Comparison of ENCODE assay signal across 5 cellular contexts in genomic region chr9:35748239-35748857, GRCh38. TPM values are rescaled to one million over a fixed set of nuclear protein-coding genes. Genes with fewer than 3 reads are reported as not detected.
DNase-seq lines count a peak whose midpoint lies in the region; TF ChIP-seq lines count a peak whose summit lies in the region.

No MANE protein-coding gene starts in this region.

- H2AFZ ChIP-seq in neural progenitor cell (replicated peaks): peak overlapping the region; percentile 97

- POLR2A ChIA-PET in HEK293T (lab: Yijun Ruan, JAX): interaction anchor here (0.8 to 3.3 kb wide), 10 partner anchors 9 to 134 kb away, joined by 3 to 20 read pairs (median 4); partner anchors contain the start of genes ARHGEF39, CREB3, HINT2 and TLN1

- H3K79me2 ChIP-seq in neural progenitor cell (ENCODE audit: low read depth): peaks cover 64% of the 10 kb centered on the region

- peak overlapping the region; percentile 98 for H3K4me2 ChIP-seq in neural progenitor cell

- intact Hi-C loops in breast epithelium (cut with DNase I; ENCODE audit: low total_unique reads): no loop called here

- H3K9me3 Mint-ChIP-seq in IgD-negative memory B cell (no peaks in the 10 kb centered on the region), neural progenitor cell (no peaks in the 10 kb centered on the region)

- no peak for TF ChIP-seq CTCF in breast epithelium (IDR thresholded peaks at IDR 0.05)
- no peak for TF ChIP-seq CTCF in neural progenitor cell (IDR thresholded peaks at IDR 0.05)

- H3K9me3 ChIP-seq in breast epithelium: no peaks in the 10 kb centered on the region
- H3K9me3 ChIP-seq in neural progenitor cell (ENCODE audit: low read depth): no peaks in the 10 kb centered on the region

- TF ChIP-seq POLR2A in breast epithelium (IDR thresholded peaks at IDR 0.05): no peak

- H3K36me3 Mint-ChIP-seq in IgD-negative memory B cell: peaks cover 3% of the 10 kb centered on the region
- H3K36me3 Mint-ChIP-seq in neural progenitor cell: peaks cover 28% of the 10 kb centered on the region

- CTCF ChIA-PET in HEK293T (lab: Yijun Ruan, JAX): interaction anchor here (1.0 to 1.8 kb wide), 3 partner anchors 12 to 145 kb away, joined by 3 to 5 read pairs (median 4); partner anchors contain the start of genes CREB3 and TLN1

- peaks cover 6 to 29% of the 10 kb centered on the region in 2 donors for H3K4me1 ChIP-seq in breast epithelium
- peaks cover 21% of the 10 kb centered on the region for H3K4me1 ChIP-seq in neural progenitor cell

- DNase-seq in breast epithelium (ENCODE audit: low spot score in 2 of 2) (no peak), neural progenitor cell (ENCODE audit: low spot score) (no peak), HEK293T (ENCODE audit: extremely low spot score) (no peak), NCI-H1694 (lab: John Stamatoyannopoulos, UW) (no peak)

- H3K9ac ChIP-seq in neural progenitor cell: peak overlapping the region; percentile 70

- H3K27ac Mint-ChIP-seq in IgD-negative memory B cell: peak overlapping the region; percentile 76 to 98 (median 82)
- peak overlapping the region; percentile 53 for H3K27ac Mint-ChIP-seq in neural progenitor cell

- H3K4me3 Mint-ChIP-seq in IgD-negative memory B cell: peak overlapping the region; percentile 90 to 97 (median 94)
- peak overlapping the region; percentile 94 for H3K4me3 Mint-ChIP-seq in neural progenitor cell

- H3K36me3 ChIP-seq in breast epithelium (no peaks in the 10 kb centered on the region), neural progenitor cell (no peaks in the 10 kb centered on the region)

- peaks cover 10% of the 10 kb centered on the region for H3F3A ChIP-seq in neural progenitor cell (ENCODE audit: low read depth)

- peak overlapping the region; percentile 93 to 95 for H3K27ac ChIP-seq in breast epithelium
- peak overlapping the region; percentile 18 for H3K27ac ChIP-seq in neural progenitor cell

- H3K4me3 ChIP-seq in breast epithelium: peak overlapping the region; percentile 80 to 98 (median 87)
- H3K4me3 ChIP-seq in neural progenitor cell: peak overlapping the region; percentile 75

- H4K20me1 ChIP-seq in neural progenitor cell (ENCODE audit: low read depth): peaks cover 48% of the 10 kb centered on the region

- H3K27me3 Mint-ChIP-seq in IgD-negative memory B cell: no peaks in the 10 kb centered on the region
- peaks cover 3% of the 10 kb centered on the region for H3K27me3 Mint-ChIP-seq in neural progenitor cell (ENCODE audit: insufficient read depth, low read depth)

- H3K27me3 ChIP-seq in breast epithelium: no peaks in the 10 kb centered on the region
- H3K27me3 ChIP-seq in neural progenitor cell: no peaks in the 10 kb centered on the region

- H3K4me1 Mint-ChIP-seq in IgD-negative memory B cell (peaks cover 40 to 47% (median 43%) of the 10 kb centered on the region in 3 donors), neural progenitor cell (peaks cover 30% of the 10 kb centered on the region)

TF ChIP-seq in HEK293T, 16 proteins besides CTCF, POLR2A, EP300 and RAD21:
- TF ChIP-seq FOXA1 (IDR thresholded peaks at IDR 0.05): no peak
- no peak for TF ChIP-seq ZNF384 (IDR thresholded peaks at IDR 0.05)
- no peak for TF ChIP-seq ELF4 (IDR thresholded peaks at IDR 0.05)
- TF ChIP-seq SP1 (IDR thresholded peaks at IDR 0.05): no peak
- TF ChIP-seq SUZ12 (IDR thresholded peaks at IDR 0.05): no peak
- TF ChIP-seq FOXM1 (IDR thresholded peaks at IDR 0.05; ENCODE audit: borderline replicate concordance): no peak
- no peak for TF ChIP-seq TARDBP (IDR thresholded peaks at IDR 0.05)
- TF ChIP-seq NFRKB (IDR thresholded peaks at IDR 0.05): no peak
TF ChIP-seq in HEK293T: peak in this region for 0.

RNA-seq across cellular contexts. Expression of gene GBA2, which starts 0.7 kb away (rescaled TPM):
- polyA plus RNA-seq in IgD-negative memory B cell: 34.6 TPM
- 10 to 100 TPM; 44.5 to 63.8 (median 57.0) TPM for total RNA-seq in breast epithelium
- total RNA-seq in neural progenitor cell (ENCODE audit: low replicate concordance): 44.8 and 74.5 TPM in 2 replicates

RNA-seq across cellular contexts. Expression of gene RGP1, which starts 0.7 kb away (rescaled TPM):
- polyA plus RNA-seq in IgD-negative memory B cell: 7.2 TPM
- 10 to 100 TPM; 16.7 to 20.1 (median 17.4) TPM for total RNA-seq in breast epithelium
- 11.2 and 20.1 TPM in 2 replicates for total RNA-seq in neural progenitor cell (ENCODE audit: low replicate concordance)

RNA-seq across cellular contexts. Expression of gene MSMP, which starts 5.7 kb away (rescaled TPM):
- 3.8 TPM for polyA plus RNA-seq in IgD-negative memory B cell
- not detected for total RNA-seq in breast epithelium
- not detected in 2 replicates for total RNA-seq in neural progenitor cell (ENCODE audit: low replicate concordance)

RNA-seq across cellular contexts. Expression of gene CREB3, which starts 15.9 kb away (rescaled TPM):
- 29.3 TPM for polyA plus RNA-seq in IgD-negative memory B cell
- total RNA-seq in breast epithelium (10 to 100 TPM; 46.4 to 49.9 (median 47.2) TPM), neural progenitor cell (ENCODE audit: low replicate concordance) (27.9 and 30.3 TPM in 2 replicates)

RNA-seq across cellular contexts. Expression of gene TLN1, which starts 16.4 kb away (rescaled TPM):
- 106 TPM for polyA plus RNA-seq in IgD-negative memory B cell
- total RNA-seq in breast epithelium (100 to 1,000 TPM; 163 to 497 (median 215) TPM), neural progenitor cell (ENCODE audit: low replicate concordance) (36.7 and 71.5 TPM in 2 replicates)
